Comparison of ENCODE assay signal across 13 cellular contexts in the genomic region with DNA sequence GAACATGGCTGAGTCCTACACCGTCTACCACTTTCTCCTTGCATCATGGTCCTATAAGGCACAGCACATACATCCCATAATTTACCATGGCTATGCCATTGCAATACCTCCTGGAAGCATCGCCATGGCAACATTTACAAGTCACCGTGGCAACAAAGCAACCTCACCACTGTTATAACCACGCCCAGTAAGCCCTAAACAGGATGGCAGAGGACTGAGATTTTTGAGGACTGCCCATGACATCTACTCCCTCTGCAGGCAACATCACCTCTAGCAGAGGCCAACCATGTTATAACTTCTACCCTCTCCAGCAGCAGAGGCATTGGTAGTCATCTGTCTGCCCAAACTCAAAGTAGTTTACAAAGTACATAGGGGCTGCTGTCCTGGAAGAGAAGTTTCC. TPM values are rescaled to one million over a fixed set of nuclear protein-coding genes. Genes with fewer than 3 reads are reported as not detected.
DNase-seq lines count a peak whose midpoint lies in the region; ATAC-seq, FAIRE-seq and TF ChIP-seq lines count a peak whose summit lies in the region.
"Had no signal": no experiment of that assay in that cellular context is flagged by ENCODE, and none has a peak within 500 bp of the region (broad histone marks: within the 10 kb centered on the region; RNA-seq: fewer than 3 reads in every experiment).

No MANE protein-coding gene starts in this region.

- no peaks in the 10 kb centered on the region for H3K27me3 Mint-ChIP-seq in activated CD4-positive, alpha-beta T cell treated with anti-CD3 and anti-CD28 coated beads for 36 hours
- H3K27me3 Mint-ChIP-seq in activated CD4-positive, alpha-beta memory T cell treated with anti-CD3 and anti-CD28 coated beads for 36 hours: no peaks in the 10 kb centered on the region

- in situ Hi-C loops in KBM-7 (cut with MboI; ENCODE audit: low pct_unique_long_range_greater_than_20kb, low sequenced_read_pairs): no loop called here

- no peak overlapping the region for H3K4me3 Mint-ChIP-seq in activated CD4-positive, alpha-beta T cell treated with anti-CD3 and anti-CD28 coated beads for 36 hours
- no peak overlapping the region for H3K4me3 Mint-ChIP-seq in activated CD4-positive, alpha-beta memory T cell treated with anti-CD3 and anti-CD28 coated beads for 36 hours

- TF ChIP-seq CTCF in mucosa of descending colon (IDR thresholded peaks at IDR 0.05): no peak

- H3K9me3 Mint-ChIP-seq in activated CD4-positive, alpha-beta T cell treated with anti-CD3 and anti-CD28 coated beads for 36 hours (ENCODE audit: low read depth): no peaks in the 10 kb centered on the region
- no peaks in the 10 kb centered on the region for H3K9me3 Mint-ChIP-seq in activated CD4-positive, alpha-beta memory T cell treated with anti-CD3 and anti-CD28 coated beads for 36 hours

- peaks cover 2% of the 10 kb centered on the region for H3K4me1 ChIP-seq in mucosa of descending colon (ENCODE audit: low read depth)

- FAIRE-seq in frontal cortex (lab: Jason Lieb, UNC): no peak

- no peaks in the 10 kb centered on the region for H3K36me3 ChIP-seq in mucosa of descending colon (ENCODE audit: low read depth)

- POLR2A ChIA-PET in activated CD4-positive, alpha-beta T cell treated with anti-CD3 and anti-CD28 coated beads for 36 hours (lab: Charles Lee): no interaction called here
- POLR2A ChIA-PET in activated CD4-positive, alpha-beta memory T cell treated with anti-CD3 and anti-CD28 coated beads for 36 hours (lab: Charles Lee): no interaction called here

- CTCF ChIA-PET in activated CD4-positive, alpha-beta T cell treated with anti-CD3 and anti-CD28 coated beads for 36 hours (lab: Charles Lee): no interaction called here
- CTCF ChIA-PET in activated CD4-positive, alpha-beta memory T cell treated with anti-CD3 and anti-CD28 coated beads for 36 hours (lab: Charles Lee): no interaction called here

- DNase-seq in activated CD4-positive, alpha-beta T cell treated with anti-CD3 and anti-CD28 coated beads for 36 hours: no peak
- DNase-seq in activated CD4-positive, alpha-beta T cell treated with anti-CD3 and anti-CD28 coated beads, Interleukin-2, amount 50 U/mL, for 4 hours: no peak
- DNase-seq in KBM-7 (peak; percentile 32), mucosa of descending colon (no peak), frontal cortex (ENCODE audit: low spot score in 2 of 2) (no peak), OCI-M2 (lab: John Stamatoyannopoulos, UW; ENCODE audit: unreplicated experiment) (no peak)
- peak; percentile 27 for DNase-seq in activated CD4-positive, alpha-beta memory T cell treated with anti-CD3 and anti-CD28 coated beads for 36 hours
- no peak for DNase-seq in effector CD8-positive, alpha-beta T cell (lab: John Stamatoyannopoulos, UW)
- DNase-seq: activated gamma-delta T cell treated with Interleukin-2 at 50 U/mL for 16 hours, GOT3, NCI-H446 treated with DMSO at 0.1 percent for 48 hours, T1000 had no signal

- H3K9me3 ChIP-seq in mucosa of descending colon: no peaks in the 10 kb centered on the region
- H3K9me3 ChIP-seq: suprapubic skin had no signal

- peak; percentile 27 for ATAC-seq in activated CD4-positive, alpha-beta T cell treated with anti-CD3 and anti-CD28 coated beads for 36 hours
- ATAC-seq in mucosa of descending colon: peak; percentile 67

- peaks cover 51% of the 10 kb centered on the region for H3K36me3 Mint-ChIP-seq in activated CD4-positive, alpha-beta T cell treated with anti-CD3 and anti-CD28 coated beads for 36 hours (ENCODE audit: low read depth)
- H3K36me3 Mint-ChIP-seq in activated CD4-positive, alpha-beta memory T cell treated with anti-CD3 and anti-CD28 coated beads for 36 hours: peaks cover 49% of the 10 kb centered on the region

- peaks cover 61% of the 10 kb centered on the region for H3K4me1 Mint-ChIP-seq in activated CD4-positive, alpha-beta T cell treated with anti-CD3 and anti-CD28 coated beads for 36 hours
- H3K4me1 Mint-ChIP-seq in activated CD4-positive, alpha-beta memory T cell treated with anti-CD3 and anti-CD28 coated beads for 36 hours (ENCODE audit: low read depth): peaks cover 55% of the 10 kb centered on the region

- peak overlapping the region; percentile 51 for H3K27ac Mint-ChIP-seq in activated CD4-positive, alpha-beta T cell treated with anti-CD3 and anti-CD28 coated beads for 36 hours
- H3K27ac Mint-ChIP-seq in activated CD4-positive, alpha-beta memory T cell treated with anti-CD3 and anti-CD28 coated beads for 36 hours: no peak overlapping the region

- intact Hi-C loops in activated CD4-positive, alpha-beta T cell treated with anti-CD3 and anti-CD28 coated beads for 36 hours (cut with DNase I, micrococcal nuclease): no loop called here
- intact Hi-C loops in activated CD4-positive, alpha-beta memory T cell treated with anti-CD3 and anti-CD28 coated beads for 36 hours (cut with micrococcal nuclease): loop anchor here (5.0 kb wide), 1 partner anchor 46 kb away; no protein-coding TSS in a partner anchor
- intact Hi-C loops in mucosa of descending colon (cut with DNase I, micrococcal nuclease): no loop called here

- no peak overlapping the region for H3K4me3 ChIP-seq in mucosa of descending colon
- H3K4me3 ChIP-seq: suprapubic skin had no signal

RNA-seq across cellular contexts. Expression of a gene that starts 29.7 kb away (rescaled TPM):
- 10 to 100 TPM; 34.7 to 51.1 TPM for total RNA-seq in activated CD4-positive, alpha-beta T cell treated with anti-CD3 and anti-CD28 coated beads for 36 hours
- 10 to 100 TPM; 33.7 to 35.0 TPM for total RNA-seq in activated CD4-positive, alpha-beta memory T cell treated with anti-CD3 and anti-CD28 coated beads for 36 hours
- total RNA-seq in mucosa of descending colon (10 to 100 TPM; 18.7 to 26.3 (median 23.6) TPM), frontal cortex (26.5 TPM)

Comparison
In these comparisons a context has a peak if more than half of its experiments do, and no peak if none do; other contexts are left out.
1. DNase-seq: peak in KBM-7 (single experiment) and activated CD4-positive, alpha-beta memory T cell treated with anti-CD3 and anti-CD28 coated beads for 36 hours (single experiment); none in activated CD4-positive, alpha-beta T cell treated with anti-CD3 and anti-CD28 coated beads for 36 hours (single experiment), activated CD4-positive, alpha-beta T cell treated with anti-CD3 and anti-CD28 coated beads, Interleukin-2, amount 50 U/mL, for 4 hours (0 of 2), mucosa of descending colon (0 of 3), frontal cortex (0 of 2), OCI-M2 (single experiment) and effector CD8-positive, alpha-beta T cell (single experiment).